Comparison of ENCODE assay signal across 22 cellular contexts in the genomic region with DNA sequence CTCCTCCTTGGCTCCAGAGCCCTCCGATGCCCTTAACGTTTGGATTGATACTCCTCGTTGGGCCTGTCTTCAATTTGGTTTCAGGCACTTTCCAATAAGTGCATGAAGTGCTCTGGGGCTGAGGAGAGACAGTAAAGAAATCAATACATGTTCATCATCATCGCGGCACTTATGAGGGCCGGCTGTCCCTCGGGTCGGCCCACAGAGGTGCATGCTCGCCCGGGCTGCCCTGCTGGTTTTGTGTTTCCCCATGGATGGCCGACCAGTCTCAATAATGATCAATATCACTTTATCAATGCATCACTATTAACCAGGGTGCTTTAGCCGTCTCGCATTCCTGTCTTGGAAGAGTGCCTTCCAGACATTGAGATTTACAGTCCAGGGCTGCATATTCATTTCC.
"Had no signal": no experiment of that assay in that cellular context is flagged by ENCODE, and none has a peak within 500 bp of the region (broad histone marks: within the 10 kb centered on the region; RNA-seq: fewer than 3 reads in every experiment).

No MANE protein-coding gene starts in this region.

- H3K4me3 Mint-ChIP-seq: dendritic cell treated with granulocyte-macrophage colony-stimulating factor and Interleukin-4, amounts not matched to agents 40 ng/mL and 50 ng/mL, for 4 days; immature natural killer cell; mesothelial cell of epicardium had no signal

- H3K79me2 ChIP-seq: hepatocyte had no signal

- H3K27ac ChIP-seq: colonic mucosa, esophagus muscularis mucosa, foreskin keratinocyte, gastroesophageal sphincter, hepatocyte, left ventricle myocardium inferior, lower lobe of right lung had no signal

- H3K4me1 Mint-ChIP-seq: immature natural killer cell had no signal

- DNase-seq: cerebellar nuclear complex; colonic mucosa; cortex of kidney; effector CD4-positive, alpha-beta T cell; effector memory CD4-positive, alpha-beta T cell; foreskin keratinocyte; hypothalamus; immature natural killer cell; islet precursor cell; kidney; kidney glomerular epithelial cell; left colon; left ventricle myocardium inferior; lower lobe of right lung; mesenchymal stem cell; mucosa of descending colon had no signal

- H3K36me3 Mint-ChIP-seq: immature natural killer cell had no signal

- H3K27me3 ChIP-seq: colonic mucosa, foreskin keratinocyte, hepatocyte had no signal

- H3K27me3 Mint-ChIP-seq: dendritic cell treated with granulocyte-macrophage colony-stimulating factor and Interleukin-4, amounts not matched to agents 40 ng/mL and 50 ng/mL, for 4 days had no signal

- H3K4me3 ChIP-seq: colonic mucosa, esophagus muscularis mucosa, gastroesophageal sphincter, hepatocyte, left ventricle myocardium inferior, lower lobe of right lung, mucosa of descending colon had no signal

- H3K4me2 ChIP-seq: hepatocyte had no signal

- H3K36me3 ChIP-seq: colonic mucosa, esophagus muscularis mucosa, gastroesophageal sphincter, left ventricle myocardium inferior, lower lobe of right lung had no signal

- H3K9me3 ChIP-seq: colonic mucosa had no signal

- ATAC-seq: foreskin keratinocyte, gastroesophageal sphincter, left colon, left lobe of liver, lower lobe of right lung, mucosa of descending colon had no signal

- H2AFZ ChIP-seq: hepatocyte had no signal

- H3K4me1 ChIP-seq: colonic mucosa, esophagus muscularis mucosa, foreskin keratinocyte, gastroesophageal sphincter, left ventricle myocardium inferior, lower lobe of right lung had no signal

- H3K27ac Mint-ChIP-seq: dendritic cell treated with granulocyte-macrophage colony-stimulating factor and Interleukin-4, amounts not matched to agents 40 ng/mL and 50 ng/mL, for 4 days; immature natural killer cell; mesothelial cell of epicardium had no signal
